9 cellular contexts compared by ENCODE assay signal in the genomic region with DNA sequence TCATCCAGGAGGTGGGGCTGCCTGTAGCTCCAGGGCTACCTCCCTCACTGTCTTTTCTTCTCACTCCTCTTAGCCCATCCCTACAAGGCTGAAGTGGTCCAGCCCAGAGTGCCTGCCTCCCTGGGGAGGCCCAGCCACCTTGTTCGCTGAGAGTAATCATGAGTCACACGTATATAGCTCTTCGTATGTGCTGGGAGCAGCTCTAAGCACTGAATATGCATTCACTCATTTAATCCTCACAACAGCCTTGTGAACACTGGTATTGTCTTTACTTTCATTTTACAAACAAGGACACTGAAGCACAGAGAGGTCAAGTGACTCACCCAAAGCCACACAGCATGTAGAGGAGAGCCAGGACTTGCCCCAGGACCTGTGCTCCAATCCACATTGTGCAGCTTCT. TPM values are rescaled to one million over a fixed set of nuclear protein-coding genes. Genes with fewer than 3 reads are reported as not detected.
DNase-seq lines count a peak whose midpoint lies in the region; FAIRE-seq and TF ChIP-seq lines count a peak whose summit lies in the region.
"Had no signal": no experiment of that assay in that cellular context is flagged by ENCODE, and none has a peak within 500 bp of the region (broad histone marks: within the 10 kb centered on the region; RNA-seq: fewer than 3 reads in every experiment).

No MANE protein-coding gene starts in this region.

- H3K9me3 Mint-ChIP-seq in CD14-positive monocyte: peaks cover 0 to 4% (median 0%) of the 10 kb centered on the region in 7 donors

- peaks cover 80% of the 10 kb centered on the region for H3K4me1 ChIP-seq in BLaER1

- H4K20me1 ChIP-seq in BLaER1: no peaks in the 10 kb centered on the region

- TF ChIP-seq CTCF in CD14-positive monocyte (IDR thresholded peaks at IDR 0.05): no peak

- no peak for FAIRE-seq in frontal cortex (lab: Jason Lieb, UNC)

- no peaks in the 10 kb centered on the region for H3K36me3 ChIP-seq in BLaER1

- peak overlapping the region; percentile 96 for H3K4me2 ChIP-seq in BLaER1

- peak overlapping the region; percentile 97 for H3K27ac ChIP-seq in BLaER1

- H3K27me3 Mint-ChIP-seq in CD14-positive monocyte (ENCODE audit: low read depth in 3 of 3): peaks cover 26 to 50% (median 30%) of the 10 kb centered on the region in 3 donors

- no peaks in the 10 kb centered on the region for H3K27me3 ChIP-seq in BLaER1

- no peak for DNase-seq in Jurkat, Clone E6-1 (ENCODE audit: low read depth, low spot score)
- DNase-seq in activated CD8-positive, alpha-beta memory T cell treated with anti-CD3 and anti-CD28 coated beads, Interleukin-2, amount 50 U/mL, for 48 hours: peak; percentile 67
- peak; percentile 61 for DNase-seq in hepatic stellate cell (ENCODE audit: low spot score)
- DNase-seq in putamen (ENCODE audit: low spot score): no peak
- no peak for DNase-seq in CD14-positive monocyte (ENCODE audit: low spot score)
- DNase-seq in frontal cortex (ENCODE audit: low spot score in 2 of 2): no peak
- no peak for DNase-seq in NCI-H1092 treated with DMSO at 0.1 percent for 48 hours (lab: John Stamatoyannopoulos, UW)
- DNase-seq: DMS53 had no signal

- no peak overlapping the region for H3K4me3 Mint-ChIP-seq in CD14-positive monocyte

- peaks cover 6% of the 10 kb centered on the region for H3K9me3 ChIP-seq in BLaER1

- intact Hi-C loops in CD14-positive monocyte (cut with micrococcal nuclease): no loop called here

- H3K9ac ChIP-seq in BLaER1: peak overlapping the region; percentile 87

- H3K36me3 Mint-ChIP-seq in CD14-positive monocyte: no peaks in the 10 kb centered on the region

- H3K4me1 Mint-ChIP-seq in CD14-positive monocyte: peaks cover 29% of the 10 kb centered on the region

- H3K27ac Mint-ChIP-seq in CD14-positive monocyte: peak overlapping the region in 1 of 7 donors; percentile 43

- peak overlapping the region; percentile 61; the same call in 1 of the 2 replicates for H3K4me3 ChIP-seq in BLaER1
- peak overlapping the region; percentile 15 for H3K4me3 ChIP-seq in Jurkat, Clone E6-1 (ENCODE audit: low read length)

RNA-seq across cellular contexts. Expression of gene CCDC167, which starts 14.7 kb away (rescaled TPM):
- polyA plus RNA-seq in Jurkat, Clone E6-1 (2012; ENCODE audit: insufficient read depth, insufficient read length): 149 TPM
- polyA plus RNA-seq in CD14-positive monocyte: 10 to 100 TPM; 20.7 to 22.9 TPM
- 17.5 TPM for total RNA-seq in frontal cortex

Comparison
In these comparisons a context has a peak if more than half of its experiments do, and no peak if none do; other contexts are left out.
1. DNase-seq: peak in activated CD8-positive, alpha-beta memory T cell treated with anti-CD3 and anti-CD28 coated beads, Interleukin-2, amount 50 U/mL, for 48 hours (single experiment) and hepatic stellate cell (single experiment); none in Jurkat, Clone E6-1 (single experiment), putamen (single experiment), CD14-positive monocyte (single experiment), frontal cortex (0 of 2) and NCI-H1092 treated with DMSO at 0.1 percent for 48 hours (single experiment).